ENCODE assay signal across 8 cellular contexts in genomic region chr14:69612014-69612758, GRCh38. TPM values are rescaled to one million over a fixed set of nuclear protein-coding genes. Genes with fewer than 3 reads are reported as not detected.
A peak's percentile ranks its signal among the peaks of the same experiment; 100 is the strongest.
DNase-seq lines count a peak whose midpoint lies in the region; ATAC-seq and TF ChIP-seq lines count a peak whose summit lies in the region.

No MANE protein-coding gene starts in this region.

- no peak for TF ChIP-seq CTCF in WI38 (IDR thresholded peaks at IDR 0.05; ENCODE audit: low read depth, low read length)
- TF ChIP-seq CTCF in lower leg skin (IDR thresholded peaks at IDR 0.05), result no peak

- no peaks in the 10 kb centered on the region for H3K9me3 Mint-ChIP-seq in CD4-positive, alpha-beta memory T cell

- peak overlapping the region; percentile 75 to 80 for H3K4me3 ChIP-seq in CD4-positive, alpha-beta memory T cell (ENCODE audit: low read length in 2 of 2)
- H3K4me3 ChIP-seq in Karpas-422 (ENCODE audit: low read length) (peak overlapping the region; percentile 76), WI38 (ENCODE audit: low read depth, low read length) (peak overlapping the region; percentile 90), duodenal mucosa (ENCODE audit: low read depth in 1 of 2, low read length in 2 of 2) (peak overlapping the region; percentile 82 to 85), lower leg skin (ENCODE audit: low read depth, poor library complexity, severe bottlenecking) (peak overlapping the region; percentile 58)

- peak overlapping the region; percentile 93 to 100 (median 100) for H3K27ac Mint-ChIP-seq in CD4-positive, alpha-beta memory T cell

- peak in 4 of 5 donors; percentile 45 to 62 (median 50) for DNase-seq in CD4-positive, alpha-beta memory T cell
- DNase-seq in Karpas-422 (peak; percentile 87), lower leg skin (ENCODE audit: low spot score in 2 of 2) (no peak), NCI-H524 treated with DMSO at 0.1 percent for 48 hours (lab: John Stamatoyannopoulos, UW) (no peak)
- DNase-seq in stimulated activated naive CD4-positive, alpha-beta T cell treated with Interleukin-2 at 50 U/mL for 16 hours (lab: John Stamatoyannopoulos, UW), result peak; percentile 42

- no peaks in the 10 kb centered on the region for H4K20me1 ChIP-seq in Karpas-422 (ENCODE audit: insufficient read depth, low read depth, low read length)

- CTCF ChIA-PET in CD4-positive, alpha-beta memory T cell (lab: Charles Lee; ENCODE audit: partially characterized antibody), result interaction anchor here (0.7 to 3.8 kb wide), 14 partner anchors 8 to 155 kb away, joined by 3 to 12 read pairs (median 5); partner anchors contain the start of gene SRSF5

- no peaks in the 10 kb centered on the region for H3K36me3 ChIP-seq in CD4-positive, alpha-beta memory T cell (ENCODE audit: insufficient read depth, low read length)
- peaks cover 9% of the 10 kb centered on the region for H3K36me3 ChIP-seq in Karpas-422 (ENCODE audit: insufficient read depth, low read length)
- H3K36me3 ChIP-seq in duodenal mucosa (ENCODE audit: control insufficient read depth in 1 of 2, insufficient read depth in 2 of 2, low read length in 2 of 2), result no peaks in the 10 kb centered on the region

- H3K79me2 ChIP-seq in Karpas-422 (ENCODE audit: low read length), result peaks cover 45% of the 10 kb centered on the region

- POLR2A ChIA-PET in CD4-positive, alpha-beta memory T cell (lab: Charles Lee; ENCODE audit: partially characterized antibody), result interaction anchor here (0.8 to 14.5 kb wide), 13 partner anchors 17 to 214 kb away, joined by 3 to 279 read pairs (median 5); partner anchors contain the start of genes ERH, SLC39A9 and SRSF5

- no peaks in the 10 kb centered on the region for H3K9me2 ChIP-seq in Karpas-422 (replicated peaks; ENCODE audit: insufficient read depth, low read length)

- ATAC-seq in GM21526 (IDR thresholded peaks at IDR 0.05; ENCODE audit: low FRiP score, unreplicated experiment), result peak; percentile 9

- no peak for TF ChIP-seq POLR2A in lower leg skin (IDR thresholded peaks at IDR 0.05)

- H2AFZ ChIP-seq in Karpas-422 (ENCODE audit: low read length), result no peak overlapping the region

- no peaks in the 10 kb centered on the region for H3K9me3 ChIP-seq in CD4-positive, alpha-beta memory T cell (ENCODE audit: control insufficient read depth in 1 of 2, low read length in 2 of 2)
- H3K9me3 ChIP-seq in Karpas-422 (ENCODE audit: low read length), result no peaks in the 10 kb centered on the region
- no peaks in the 10 kb centered on the region for H3K9me3 ChIP-seq in duodenal mucosa (ENCODE audit: control insufficient read depth in 1 of 2, low read length in 2 of 2)

- peaks cover 0 to 15% of the 10 kb centered on the region in 2 donors for H3K36me3 Mint-ChIP-seq in CD4-positive, alpha-beta memory T cell

- peaks cover 48 to 72% (median 60%) of the 10 kb centered on the region in 4 donors for H3K4me1 Mint-ChIP-seq in CD4-positive, alpha-beta memory T cell

- H3K4me2 ChIP-seq in Karpas-422 (ENCODE audit: low read depth, low read length, poor library complexity, severe bottlenecking), result peak overlapping the region; percentile 86

- no peaks in the 10 kb centered on the region for H3K27me3 Mint-ChIP-seq in CD4-positive, alpha-beta memory T cell

- H3K4me3 Mint-ChIP-seq in CD4-positive, alpha-beta memory T cell, result peak overlapping the region; percentile 90 to 99 (median 97)

- peak overlapping the region; percentile 83 for H3K27ac ChIP-seq in CD4-positive, alpha-beta memory T cell (ENCODE audit: low read depth, low read length)
- H3K27ac ChIP-seq in Karpas-422 (ENCODE audit: low read length) (peak overlapping the region; percentile 97), duodenal mucosa (ENCODE audit: low read depth, low read length) (peak overlapping the region; percentile 95)

- 0 to 1% methylated on average over 19 to 44 of the region's 47 CpGs for WGBS in lower leg skin, 2 donors

- peaks cover 64% of the 10 kb centered on the region for H3K4me1 ChIP-seq in CD4-positive, alpha-beta memory T cell (ENCODE audit: insufficient read depth, low read length)
- H3K4me1 ChIP-seq in Karpas-422 (ENCODE audit: low read length), result peaks cover 66% of the 10 kb centered on the region
- H3K4me1 ChIP-seq in duodenal mucosa (ENCODE audit: control insufficient read depth in 1 of 2, insufficient read depth in 2 of 2, low read length in 2 of 2), result peaks cover 53 to 55% of the 10 kb centered on the region in 2 donors

- H3K27me3 ChIP-seq in CD4-positive, alpha-beta memory T cell (ENCODE audit: insufficient read depth, low read length), result no peaks in the 10 kb centered on the region
- H3K27me3 ChIP-seq in Karpas-422 (ENCODE audit: low read length), result no peaks in the 10 kb centered on the region
- no peaks in the 10 kb centered on the region for H3K27me3 ChIP-seq in duodenal mucosa (ENCODE audit: control insufficient read depth in 1 of 2, insufficient read depth in 2 of 2, low read length in 2 of 2)

- intact Hi-C loops in CD4-positive, alpha-beta memory T cell (cut with micrococcal nuclease), result loop anchor here (2.0 to 5.0 kb wide), 4 partner anchors 27 to 820 kb away; partner anchors contain the start of genes DCAF5 and ZFP36L1
- intact Hi-C loops in lower leg skin (cut with DNase I; ENCODE audit: low total_unique reads), result no loop called here

- H3K9ac ChIP-seq in Karpas-422 (ENCODE audit: low read length) (peak overlapping the region; percentile 90), duodenal mucosa (ENCODE audit: low read depth in 1 of 2, low read length in 2 of 2) (peak overlapping the region; percentile 83 to 91)

RNA-seq across cellular contexts. Expression of gene SUSD6, which starts 0.8 kb away (rescaled TPM):
- 10 to 100 TPM; 61.5 to 62.0 TPM for total RNA-seq in CD4-positive, alpha-beta memory T cell
- polyA plus RNA-seq in CD4-positive, alpha-beta memory T cell, result 10 to 100 TPM in 1 of 2 donors, 1 to 10 TPM in 1; 4.8 to 10.8 TPM
- total RNA-seq in Karpas-422 (2014; rRNA removed; shearing (Covaris generic); ENCODE audit: low replicate concordance), result 43.8 and 46.0 TPM in 2 replicates
- total RNA-seq in lower leg skin, result 10 to 100 TPM; 35.5 to 56.7 (median 51.0) TPM

RNA-seq across cellular contexts. Expression of gene CCDC177, which starts 37.5 kb away (rescaled TPM):
- total RNA-seq in CD4-positive, alpha-beta memory T cell, result not detected
- not detected for polyA plus RNA-seq in CD4-positive, alpha-beta memory T cell
- total RNA-seq in Karpas-422 (2014; rRNA removed; shearing (Covaris generic); ENCODE audit: low replicate concordance), result not detected in 2 replicates
- under 1 TPM in 2 of 4 donors, not detected in 2; 0.12 to 0.19 TPM for total RNA-seq in lower leg skin

Comparison
In these comparisons a context has a peak if more than half of its experiments do, and no peak if none do; other contexts are left out.
1. DNase-seq: peak in CD4-positive, alpha-beta memory T cell (4 of 5), Karpas-422 (single experiment) and stimulated activated naive CD4-positive, alpha-beta T cell treated with Interleukin-2 at 50 U/mL for 16 hours (single experiment); none in lower leg skin (0 of 2) and NCI-H524 treated with DMSO at 0.1 percent for 48 hours (single experiment).
2. Peak in every context shown above with its lines, with median percentiles within 50 percentile points of each other: H3K27ac ChIP-seq and H3K4me3 ChIP-seq.